In the genomic region with DNA sequence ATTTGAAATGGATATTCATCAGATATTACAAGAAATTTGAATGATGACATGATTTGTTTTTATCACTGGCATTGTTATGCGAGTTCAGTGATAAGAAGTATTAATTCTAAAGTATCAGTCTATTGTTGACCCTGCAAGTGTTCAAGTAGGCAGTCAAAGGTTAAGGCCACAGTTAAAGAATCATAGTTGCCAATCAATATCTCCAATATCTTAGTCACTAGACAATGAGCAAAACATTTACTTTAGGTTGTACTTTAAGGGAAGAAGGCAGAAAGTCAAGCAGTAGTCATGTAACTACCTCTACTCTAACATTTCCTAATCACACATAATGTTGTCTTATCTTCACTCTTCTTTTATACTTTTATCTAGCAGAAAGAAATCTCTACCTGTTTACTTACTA, we compare ENCODE assay signal across 40 cellular contexts.
"Had no signal": no experiment of that assay in that cellular context is flagged by ENCODE, and none has a peak within 500 bp of the region (broad histone marks: within the 10 kb centered on the region; RNA-seq: fewer than 3 reads in every experiment).

No MANE protein-coding gene starts in this region.

- H3K4me3 Mint-ChIP-seq: activated naive CD4-positive, alpha-beta T cell treated with anti-CD3 and anti-CD28 coated beads for 36 hours; activated naive CD4-positive, alpha-beta T cell treated with anti-CD3 and anti-CD28 coated beads, Interleukin-2, amount 10 ng/mL, durations not matched to agents 7 days and 5 days; activated naive CD4-positive, alpha-beta T cell treated with anti-CD3 and anti-CD28 coated beads, Interleukin-2, amount 50 U/mL, for 24 hours; activated naive CD8-positive, alpha-beta T cell; activated naive CD8-positive, alpha-beta T cell treated with anti-CD3 and anti-CD28 coated beads for 36 hours; activated naive CD8-positive, alpha-beta T cell treated with anti-CD3 and anti-CD28 coated beads, Interleukin-2, amount 10 ng/mL, durations not matched to agents 7 days and 5 days; activated naive CD8-positive, alpha-beta T cell treated with anti-CD3 and anti-CD28 coated beads, Interleukin-2, amount 50 U/mL, for 24 hours; activated T-cell treated with anti-CD3 and anti-CD28 coated beads, Interleukin-2, amount 50 U/mL, for 24 hours; activated T-cell treated with anti-CD3 and anti-CD28 coated beads, Interleukin-2, amount 50 U/mL, for 4 hours; activated T-cell treated with anti-CD3 and anti-CD28 coated beads, Interleukin-2, amount 50 U/mL, for 72 hours; activated T-helper 1 cell treated with anti-CD3 and anti-CD28 coated beads, Interleukin-12 subunit alpha, Interleukin-12 subunit beta, Interleukin-2, Interleukin-4 antibody, amounts not matched to agents 30 ng/mL and 10 ng/mL and 1 ng/mL, durations not matched to agents 14 hours and 24 hours and 36 hours; activated T-helper 17 cell treated with anti-CD3 and anti-CD28 coated beads, Interleukin-2, amount 50 U/mL, for 72 hours; brain; central memory CD8-positive, alpha-beta T cell had no signal

- H3K4me1 Mint-ChIP-seq: activated naive CD4-positive, alpha-beta T cell treated with anti-CD3 and anti-CD28 coated beads, Interleukin-2, amount 10 ng/mL, durations not matched to agents 7 days and 5 days; activated naive CD4-positive, alpha-beta T cell treated with anti-CD3 and anti-CD28 coated beads, Interleukin-2, amount 50 U/mL, for 24 hours; activated naive CD8-positive, alpha-beta T cell treated with anti-CD3 and anti-CD28 coated beads for 36 hours; activated naive CD8-positive, alpha-beta T cell treated with anti-CD3 and anti-CD28 coated beads, Interleukin-2, amount 10 ng/mL, durations not matched to agents 7 days and 5 days; activated naive CD8-positive, alpha-beta T cell treated with anti-CD3 and anti-CD28 coated beads, Interleukin-2, amount 50 U/mL, for 24 hours; activated T-helper 17 cell treated with anti-CD3 and anti-CD28 coated beads, Interleukin-2, amount 50 U/mL, for 72 hours; brain; central memory CD8-positive, alpha-beta T cell had no signal

- ATAC-seq: activated naive CD4-positive, alpha-beta T cell treated with anti-CD3 and anti-CD28 coated beads, Interleukin-2, amount 50 U/mL, for 72 hours; activated naive CD8-positive, alpha-beta T cell treated with anti-CD3 and anti-CD28 coated beads, Interleukin-2, amount 50 U/mL, for 24 hours; activated T-cell treated with anti-CD3 and anti-CD28 coated beads, Interleukin-2, amount 50 U/mL, for 4 hours; activated T-cell treated with anti-CD3 and anti-CD28 coated beads, Interleukin-2, amount 50 U/mL, for 72 hours; activated T-helper 17 cell treated with anti-CD3 and anti-CD28 coated beads, Interleukin-2, amount 50 U/mL, for 72 hours; body of pancreas had no signal

- H3K4me3 ChIP-seq: adrenal gland, ascending aorta, body of pancreas, breast epithelium, cardiac muscle cell had no signal

- H3K36me3 Mint-ChIP-seq: activated naive CD4-positive, alpha-beta T cell treated with anti-CD3 and anti-CD28 coated beads, Interleukin-2, amount 10 ng/mL, durations not matched to agents 7 days and 5 days; activated naive CD4-positive, alpha-beta T cell treated with anti-CD3 and anti-CD28 coated beads, Interleukin-2, amount 50 U/mL, for 24 hours; activated naive CD4-positive, alpha-beta T cell treated with anti-CD3 and anti-CD28 coated beads, Interleukin-2, amount 50 U/mL, for 72 hours; activated naive CD8-positive, alpha-beta T cell; activated naive CD8-positive, alpha-beta T cell treated with anti-CD3 and anti-CD28 coated beads for 36 hours; activated naive CD8-positive, alpha-beta T cell treated with anti-CD3 and anti-CD28 coated beads, Interleukin-2, amount 10 ng/mL, durations not matched to agents 7 days and 5 days; brain had no signal

- H3K27me3 Mint-ChIP-seq: activated naive CD4-positive, alpha-beta T cell treated with anti-CD3 and anti-CD28 coated beads, Interleukin-2, amount 10 ng/mL, durations not matched to agents 7 days and 5 days; activated naive CD4-positive, alpha-beta T cell treated with anti-CD3 and anti-CD28 coated beads, Interleukin-2, amount 50 U/mL, for 24 hours; activated naive CD8-positive, alpha-beta T cell; activated naive CD8-positive, alpha-beta T cell treated with anti-CD3 and anti-CD28 coated beads for 36 hours; activated naive CD8-positive, alpha-beta T cell treated with anti-CD3 and anti-CD28 coated beads, Interleukin-2, amount 10 ng/mL, durations not matched to agents 7 days and 5 days; activated naive CD8-positive, alpha-beta T cell treated with anti-CD3 and anti-CD28 coated beads, Interleukin-2, amount 50 U/mL, for 24 hours; activated T-cell treated with anti-CD3 and anti-CD28 coated beads, Interleukin-2, amount 50 U/mL, for 24 hours; activated T-helper 17 cell treated with anti-CD3 and anti-CD28 coated beads, Interleukin-2, amount 50 U/mL, for 72 hours; central memory CD8-positive, alpha-beta T cell had no signal

- H3K9me3 ChIP-seq: adrenal gland, ascending aorta, body of pancreas, breast epithelium had no signal

- H3K27ac Mint-ChIP-seq: activated naive CD4-positive, alpha-beta T cell treated with anti-CD3 and anti-CD28 coated beads for 36 hours; activated naive CD4-positive, alpha-beta T cell treated with anti-CD3 and anti-CD28 coated beads, Interleukin-2, amount 10 ng/mL, durations not matched to agents 7 days and 5 days; activated naive CD4-positive, alpha-beta T cell treated with anti-CD3 and anti-CD28 coated beads, Interleukin-2, amount 50 U/mL, for 24 hours; activated naive CD4-positive, alpha-beta T cell treated with anti-CD3 and anti-CD28 coated beads, Interleukin-2, amount 50 U/mL, for 72 hours; activated naive CD8-positive, alpha-beta T cell; activated naive CD8-positive, alpha-beta T cell treated with anti-CD3 and anti-CD28 coated beads for 36 hours; activated naive CD8-positive, alpha-beta T cell treated with anti-CD3 and anti-CD28 coated beads, Interleukin-2, amount 10 ng/mL, durations not matched to agents 7 days and 5 days; activated naive CD8-positive, alpha-beta T cell treated with anti-CD3 and anti-CD28 coated beads, Interleukin-2, amount 50 U/mL, for 24 hours; activated T-cell treated with anti-CD3 and anti-CD28 coated beads, Interleukin-2, amount 50 U/mL, for 24 hours; activated T-cell treated with anti-CD3 and anti-CD28 coated beads, Interleukin-2, amount 50 U/mL, for 72 hours; activated T-helper 1 cell treated with anti-CD3 and anti-CD28 coated beads, Interleukin-12 subunit alpha, Interleukin-12 subunit beta, Interleukin-2, Interleukin-4 antibody, amounts not matched to agents 30 ng/mL and 10 ng/mL and 1 ng/mL, durations not matched to agents 14 hours and 24 hours and 36 hours; activated T-helper 17 cell treated with anti-CD3 and anti-CD28 coated beads, Interleukin-2, amount 50 U/mL, for 72 hours; activated T-helper 2 cell treated with anti-CD3 and anti-CD28 coated beads, Interferon-gamma antibody, Interleukin-2, Interleukin-4, amounts not matched to agents 10 μg/mL and 5 μg/mL and 100 μg/mL, durations not matched to agents 14 hours and 24 hours and 36 hours; brain had no signal

- H3K36me3 ChIP-seq: adrenal gland, ascending aorta, brain microvascular endothelial cell, breast epithelium, cardiac muscle cell had no signal

- H3K4me1 ChIP-seq: adrenal gland, ascending aorta, body of pancreas, breast epithelium had no signal

- H3K27ac ChIP-seq: adrenal gland, ascending aorta, body of pancreas, brain microvascular endothelial cell, breast epithelium, cardiac muscle cell had no signal

- H3K27me3 ChIP-seq: adrenal gland, ascending aorta, body of pancreas, brain microvascular endothelial cell, breast epithelium, cardiac muscle cell had no signal

- DNase-seq: activated effector memory CD4-positive, alpha-beta T cell treated with anti-CD3 and anti-CD28 coated beads, Interleukin-2, amount 50 U/mL, for 16 hours; activated effector memory CD4-positive, alpha-beta T cell treated with Interleukin-2 at 50 U/mL for 16 hours; activated gamma-delta T cell; activated gamma-delta T cell treated with Interleukin-2 at 50 U/mL for 16 hours; activated naive CD4-positive, alpha-beta T cell; activated naive CD4-positive, alpha-beta T cell treated with anti-CD3 and anti-CD28 coated beads for 36 hours; activated naive CD4-positive, alpha-beta T cell treated with anti-CD3 and anti-CD28 coated beads, Interleukin-2, amount 10 ng/mL, durations not matched to agents 7 days and 5 days; activated naive CD4-positive, alpha-beta T cell treated with anti-CD3 and anti-CD28 coated beads, Interleukin-2, amount 50 U/mL, for 16 hours; activated naive CD4-positive, alpha-beta T cell treated with Interleukin-2 at 50 U/mL for 16 hours; activated naive CD8-positive, alpha-beta T cell treated with anti-CD3 and anti-CD28 coated beads for 36 hours; activated naive CD8-positive, alpha-beta T cell treated with anti-CD3 and anti-CD28 coated beads, Interleukin-2, amount 10 ng/mL, durations not matched to agents 7 days and 5 days; activated naive CD8-positive, alpha-beta T cell treated with anti-CD3 and anti-CD28 coated beads, Interleukin-2, amount 50 U/mL, for 24 hours; activated T-cell treated with anti-CD3 and anti-CD28 coated beads, Interleukin-2, amount 50 U/mL, for 1 hour; activated T-cell treated with anti-CD3 and anti-CD28 coated beads, Interleukin-2, amount 50 U/mL, for 24 hours; activated T-cell treated with anti-CD3 and anti-CD28 coated beads, Interleukin-2, amount 50 U/mL, for 4 hours; activated T-cell treated with anti-CD3 and anti-CD28 coated beads, Interleukin-2, amount 50 U/mL, for 48 hours; activated T-cell treated with anti-CD3 and anti-CD28 coated beads, Interleukin-2, amount 50 U/mL, for 72 hours; adrenal gland; amniotic stem cell; amygdala; anterior cingulate cortex; aorta; body of pancreas; brain microvascular endothelial cell; caudate nucleus; central memory CD4-positive, alpha-beta T cell; cerebellar nuclear complex had no signal

- FAIRE-seq: astrocyte, bronchial epithelial cell had no signal
